ENCODE assay signal across 8 cellular contexts in the genomic region with DNA sequence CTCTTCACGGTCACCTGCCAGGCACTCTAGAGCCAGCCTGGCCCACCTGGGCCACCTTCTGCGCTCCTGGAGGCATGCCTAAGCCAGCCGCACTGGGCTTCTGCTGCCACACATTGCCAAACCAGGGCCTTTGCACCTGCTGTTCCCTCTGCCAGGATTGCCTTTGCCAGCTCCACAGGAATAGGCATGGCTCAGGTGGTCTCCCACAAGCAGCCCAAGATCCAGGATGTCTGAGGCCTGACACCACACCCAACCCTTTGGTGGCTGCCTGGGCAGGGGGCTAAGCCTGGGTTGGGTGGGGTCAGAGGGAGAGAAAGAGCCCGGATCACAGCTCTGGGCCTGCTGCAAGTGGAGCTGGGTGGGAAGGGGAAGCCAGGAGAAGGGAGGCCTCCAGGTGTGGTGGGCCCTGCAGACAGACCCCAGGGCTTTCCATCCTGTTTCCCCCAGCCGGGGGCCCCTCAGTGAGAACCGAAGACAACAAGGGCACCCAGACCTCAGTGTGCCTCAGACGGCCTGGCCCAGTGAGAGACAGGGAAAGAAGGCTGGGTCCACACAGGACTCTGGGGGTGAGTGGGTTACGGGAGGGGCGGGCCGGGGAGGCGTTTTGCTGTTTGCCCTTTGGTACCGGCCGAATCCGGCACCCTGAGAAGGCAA. TPM values are rescaled to one million over a fixed set of nuclear protein-coding genes. Genes with fewer than 3 reads are reported as not detected.
A peak's percentile ranks its signal among the peaks of the same experiment; 100 is the strongest.
DNase-seq lines count a peak whose midpoint lies in the region; ATAC-seq and TF ChIP-seq lines count a peak whose summit lies in the region.

No MANE protein-coding gene starts in this region.

- H3K9me3 ChIP-seq in CD4-positive, CD25-positive, alpha-beta regulatory T cell (ENCODE audit: control insufficient read depth in 2 of 2, low read length in 2 of 2): no peaks in the 10 kb centered on the region
- H3K9me3 ChIP-seq in right lobe of liver: no peaks in the 10 kb centered on the region

- peaks cover 3% of the 10 kb centered on the region for H3K36me3 Mint-ChIP-seq in CD4-positive, CD25-positive, alpha-beta regulatory T cell

- WGBS in right lobe of liver (ENCODE audit: insufficient coverage, low coverage, low lambda C conversion rate, missing lambda C conversion rate): 19% methylated on average over 8 of the region's 14 CpGs

- TF ChIP-seq CTCF in right lobe of liver (IDR thresholded peaks at IDR 0.05): no peak

- peak overlapping the region; percentile 86 to 90 (median 87) for H3K27ac Mint-ChIP-seq in CD4-positive, CD25-positive, alpha-beta regulatory T cell

- ATAC-seq in CD4-positive, CD25-positive, alpha-beta regulatory T cell (ENCODE audit: low read depth in 2 of 2): peak in 1 of 2 donors; percentile 4
- ATAC-seq in GM21529 (IDR thresholded peaks at IDR 0.05; ENCODE audit: unreplicated experiment) (peak; percentile 7), right lobe of liver (no peak), HG02870 (IDR thresholded peaks at IDR 0.05; ENCODE audit: unreplicated experiment) (no peak), HG03045 (IDR thresholded peaks at IDR 0.05; ENCODE audit: unreplicated experiment) (no peak)

- H3K4me3 ChIP-seq in CD4-positive, CD25-positive, alpha-beta regulatory T cell (ENCODE audit: low read depth, low read length): no peak overlapping the region
- H3K4me3 ChIP-seq in right lobe of liver: peak overlapping the region in 1 of 3 donors; percentile 79

- peak overlapping the region; percentile 84 to 91 (median 86) for H3K4me3 Mint-ChIP-seq in CD4-positive, CD25-positive, alpha-beta regulatory T cell

- no peaks in the 10 kb centered on the region for H3K36me3 ChIP-seq in CD4-positive, CD25-positive, alpha-beta regulatory T cell (ENCODE audit: control insufficient read depth, insufficient read depth, low read length)
- H3K36me3 ChIP-seq in right lobe of liver: no peaks in the 10 kb centered on the region

- no peak for TF ChIP-seq POLR2A in right lobe of liver (IDR thresholded peaks at IDR 0.05)

- no peaks in the 10 kb centered on the region for H3K9me3 Mint-ChIP-seq in CD4-positive, CD25-positive, alpha-beta regulatory T cell

- H3K27me3 Mint-ChIP-seq in CD4-positive, CD25-positive, alpha-beta regulatory T cell: no peaks in the 10 kb centered on the region

- DNase-seq in CD4-positive, CD25-positive, alpha-beta regulatory T cell: no peak
- peak; percentile 61 for DNase-seq in NAMALWA (ENCODE audit: low spot score)
- DNase-seq in right lobe of liver: no peak
- no peak for DNase-seq in HT-29 (ENCODE audit: low spot score)
- DNase-seq in stimulated activated naive CD4-positive, alpha-beta T cell (lab: John Stamatoyannopoulos, UW): no peak

- H3K27me3 ChIP-seq in CD4-positive, CD25-positive, alpha-beta regulatory T cell (ENCODE audit: control insufficient read depth, insufficient read depth, low read length): no peaks in the 10 kb centered on the region
- H3K27me3 ChIP-seq in right lobe of liver: no peaks in the 10 kb centered on the region

- intact Hi-C loops in right lobe of liver (cut with DNase I): no loop called here

- peaks cover 5 to 80% (median 34%) of the 10 kb centered on the region in 4 donors for H3K4me1 Mint-ChIP-seq in CD4-positive, CD25-positive, alpha-beta regulatory T cell

- H3K4me1 ChIP-seq in CD4-positive, CD25-positive, alpha-beta regulatory T cell (ENCODE audit: control insufficient read depth, insufficient read depth, low read length, poor library complexity, severe bottlenecking): peaks cover 56% of the 10 kb centered on the region
- peaks cover 0 to 49% (median 16%) of the 10 kb centered on the region in 4 donors for H3K4me1 ChIP-seq in right lobe of liver

- peak overlapping the region; percentile 89 for H3K27ac ChIP-seq in CD4-positive, CD25-positive, alpha-beta regulatory T cell (ENCODE audit: insufficient read depth, low read length, poor library complexity, severe bottlenecking)
- H3K27ac ChIP-seq in right lobe of liver: peak overlapping the region in 2 of 3 donors; percentile 58 to 71

RNA-seq across cellular contexts. Expression of a gene that starts 0.7 kb away (rescaled TPM):
- 68.7 TPM for total RNA-seq in CD4-positive, CD25-positive, alpha-beta regulatory T cell
- 100 to 1,000 TPM; 187 to 229 (median 210) TPM for polyA plus RNA-seq in CD4-positive, CD25-positive, alpha-beta regulatory T cell
- total RNA-seq in right lobe of liver: 10 to 100 TPM in 4 of 6 experiments, 1 to 10 TPM in 2; 6.5 to 51.5 (median 31.2) TPM
- 1.6 and 4.5 TPM in 2 replicates for total RNA-seq in HT-29 (2014; rRNA removed; shearing (Covaris generic))

RNA-seq across cellular contexts. Expression of a gene that starts 38.2 kb away (rescaled TPM):
- 60.0 TPM for total RNA-seq in CD4-positive, CD25-positive, alpha-beta regulatory T cell
- 10 to 100 TPM; 64.8 to 89.1 (median 75.3) TPM for polyA plus RNA-seq in CD4-positive, CD25-positive, alpha-beta regulatory T cell
- total RNA-seq in right lobe of liver: 10 to 100 TPM in 3 of 6 experiments, 1 to 10 TPM in 3; 6.3 to 31.7 (median 12.1) TPM
- total RNA-seq in HT-29 (2014; rRNA removed; shearing (Covaris generic)): 142 and 170 TPM in 2 replicates
